Comparison of ENCODE assay signal across 8 cellular contexts in genomic region chr12:94207467-94208432, GRCh38. TPM values are rescaled to one million over a fixed set of nuclear protein-coding genes. Genes with fewer than 3 reads are reported as not detected.
DNase-seq lines count a peak whose midpoint lies in the region; ATAC-seq and TF ChIP-seq lines count a peak whose summit lies in the region.
"Had no signal": no experiment of that assay in that cellular context is flagged by ENCODE, and none has a peak within 500 bp of the region (broad histone marks: within the 10 kb centered on the region; RNA-seq: fewer than 3 reads in every experiment).

No MANE protein-coding gene starts in this region.

- WGBS in gastroesophageal sphincter (ENCODE audit: low coverage in 1 of 2), 2 donors = 30 to 41% methylated on average over 10 to 12 of the region's 12 CpGs

- H3K9me3 Mint-ChIP-seq in activated CD4-positive, alpha-beta T cell treated with anti-CD3 and anti-CD28 coated beads, Interleukin-2, amount 10 ng/mL, durations not matched to agents 24 days and 14 days = peaks cover 5% of the 10 kb centered on the region

- no peak overlapping the region for H3K4me3 ChIP-seq in gastroesophageal sphincter

- TF ChIP-seq EP300 in gastroesophageal sphincter (IDR thresholded peaks at IDR 0.05) = no peak

- TF ChIP-seq POLR2A in gastroesophageal sphincter (IDR thresholded peaks at IDR 0.05) = no peak

- peaks cover 0 to 15% (median 2%) of the 10 kb centered on the region in 3 donors for H3K4me1 ChIP-seq in gastroesophageal sphincter

- H3K4me3 Mint-ChIP-seq in activated CD4-positive, alpha-beta T cell treated with anti-CD3 and anti-CD28 coated beads, Interleukin-2, amount 10 ng/mL, durations not matched to agents 24 days and 14 days = peak overlapping the region; percentile 84

- H3K4me1 Mint-ChIP-seq in activated CD4-positive, alpha-beta T cell treated with anti-CD3 and anti-CD28 coated beads, Interleukin-2, amount 10 ng/mL, durations not matched to agents 24 days and 14 days = peaks cover 62% of the 10 kb centered on the region

- DNase-seq in activated CD4-positive, alpha-beta T cell treated with anti-CD3 and anti-CD28 coated beads, Interleukin-2, amount 10 ng/mL, durations not matched to agents 24 days and 14 days = peak; percentile 84
- DNase-seq in stimulated activated CD4-positive, alpha-beta T cell treated with anti-CD3 and anti-CD28 coated beads, Interleukin-4, amount 100 ng/mL, for 24 hours = peak; percentile 64
- DNase-seq in cortex of kidney (lab: John Stamatoyannopoulos, UW) = no peak
- no peak for DNase-seq in HT-29 (ENCODE audit: low spot score)

- H3K9me3 ChIP-seq in gastroesophageal sphincter = no peaks in the 10 kb centered on the region

- intact Hi-C loops in activated CD4-positive, alpha-beta T cell treated with anti-CD3 and anti-CD28 coated beads, Interleukin-2, amount 10 ng/mL, durations not matched to agents 24 days and 14 days (cut with micrococcal nuclease) = loop anchor here (1.0 to 5.0 kb wide), 12 partner anchors 35 to 1280 kb away; partner anchors contain the start of genes CEP83, EEA1, FGD6 and PLXNC1

- H3K27ac ChIP-seq in gastroesophageal sphincter = peak overlapping the region in 3 of 4 donors; percentile 55 to 72 (median 68)
- H3K27ac ChIP-seq: VCaP had no signal

- H3K27ac Mint-ChIP-seq in activated CD4-positive, alpha-beta T cell treated with anti-CD3 and anti-CD28 coated beads, Interleukin-2, amount 10 ng/mL, durations not matched to agents 24 days and 14 days = peak overlapping the region; percentile 95

- no peaks in the 10 kb centered on the region for H3K27me3 Mint-ChIP-seq in activated CD4-positive, alpha-beta T cell treated with anti-CD3 and anti-CD28 coated beads, Interleukin-2, amount 10 ng/mL, durations not matched to agents 24 days and 14 days

- no peak for TF ChIP-seq CTCF in gastroesophageal sphincter (IDR thresholded peaks at IDR 0.05)

- H3K36me3 Mint-ChIP-seq in activated CD4-positive, alpha-beta T cell treated with anti-CD3 and anti-CD28 coated beads, Interleukin-2, amount 10 ng/mL, durations not matched to agents 24 days and 14 days (ENCODE audit: low read depth) = peaks cover 31% of the 10 kb centered on the region

- no peaks in the 10 kb centered on the region for H3K36me3 ChIP-seq in gastroesophageal sphincter

- ATAC-seq in GM19351 (IDR thresholded peaks at IDR 0.05; ENCODE audit: unreplicated experiment) = peak; percentile 78
- ATAC-seq in HG03135 (IDR thresholded peaks at IDR 0.05; ENCODE audit: unreplicated experiment) = peak; percentile 79
- peak; percentile 39 for ATAC-seq in gastroesophageal sphincter

- no peaks in the 10 kb centered on the region for H3K27me3 ChIP-seq in gastroesophageal sphincter

RNA-seq across cellular contexts. Expression of gene PLXNC1, which starts 59.4 kb away (rescaled TPM):
- total RNA-seq in activated CD4-positive, alpha-beta T cell treated with anti-CD3 and anti-CD28 coated beads, Interleukin-2, amount 10 ng/mL, durations not matched to agents 24 days and 14 days = 15.0 and 16.0 TPM in 2 replicates
- total RNA-seq in gastroesophageal sphincter = 1 to 10 TPM; 4.8 to 6.8 (median 6.2) TPM
- 0.05 TPM in 1 of 2 replicates, not detected in the other for total RNA-seq in HT-29 (2014; rRNA removed; shearing (Covaris generic))

Comparison
In these comparisons a context has a peak if more than half of its experiments do, and no peak if none do; other contexts are left out.
1. DNase-seq: peak in activated CD4-positive, alpha-beta T cell treated with anti-CD3 and anti-CD28 coated beads, Interleukin-2, amount 10 ng/mL, durations not matched to agents 24 days and 14 days (single experiment) and stimulated activated CD4-positive, alpha-beta T cell treated with anti-CD3 and anti-CD28 coated beads, Interleukin-4, amount 100 ng/mL, for 24 hours (single experiment); none in cortex of kidney (single experiment) and HT-29 (single experiment).
2. Peak in every context shown above with its lines, with median percentiles within 50 percentile points of each other: ATAC-seq.